Comparison of ENCODE assay signal across 39 cellular contexts in the genomic region with DNA sequence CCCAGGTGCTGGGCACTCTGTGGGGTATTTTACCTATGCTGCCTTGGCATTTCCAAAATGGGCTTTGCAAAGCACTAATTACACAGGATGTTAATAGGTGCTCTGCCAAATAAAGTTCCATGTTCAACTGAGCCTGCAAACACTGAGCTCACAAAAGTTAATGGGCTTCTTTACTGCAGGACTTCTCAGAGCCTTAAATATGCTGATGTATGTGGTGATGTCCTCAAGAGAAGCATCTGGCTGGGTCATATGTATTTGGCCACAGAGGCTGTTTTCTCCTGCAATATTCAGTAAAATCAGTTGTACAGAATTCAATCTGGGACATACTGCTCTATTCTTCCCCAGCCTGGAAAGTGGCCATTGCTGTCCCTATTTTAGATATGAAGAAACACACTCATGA. TPM values are rescaled to one million over a fixed set of nuclear protein-coding genes. Genes with fewer than 3 reads are reported as not detected.
"Had no signal": no experiment of that assay in that cellular context is flagged by ENCODE, and none has a peak within 500 bp of the region (broad histone marks: within the 10 kb centered on the region; RNA-seq: fewer than 3 reads in every experiment).

No MANE protein-coding gene starts in this region.

- H3K36me3 Mint-ChIP-seq: activated CD8-positive, alpha-beta memory T cell treated with anti-CD3 and anti-CD28 coated beads, Interleukin-2, amount 10 ng/mL, durations not matched to agents 7 days and 5 days; activated naive CD4-positive, alpha-beta T cell treated with anti-CD3 and anti-CD28 coated beads, Interleukin-2, amount 10 ng/mL, durations not matched to agents 7 days and 5 days; activated naive CD4-positive, alpha-beta T cell treated with anti-CD3 and anti-CD28 coated beads, Interleukin-2, amount 50 U/mL, for 24 hours; activated naive CD8-positive, alpha-beta T cell; activated naive CD8-positive, alpha-beta T cell treated with anti-CD3 and anti-CD28 coated beads, Interleukin-2, amount 10 ng/mL, durations not matched to agents 7 days and 5 days; brain; WTC11 had no signal

- ATAC-seq: activated CD4-positive, alpha-beta T cell treated with anti-CD3 and anti-CD28 coated beads for 36 hours; activated CD4-positive, CD25-positive, alpha-beta regulatory T cell treated with anti-CD3 and anti-CD28 coated beads, Interleukin-2, amount 50 U/mL, for 24 hours; activated CD8-positive, alpha-beta memory T cell treated with anti-CD3 and anti-CD28 coated beads, Interleukin-2, amount 10 ng/mL, durations not matched to agents 7 days and 5 days; activated CD8-positive, alpha-beta T cell treated with anti-CD3 and anti-CD28 coated beads, Interleukin-2, amount 10 ng/mL, durations not matched to agents 7 days and 5 days; activated naive CD8-positive, alpha-beta T cell treated with anti-CD3 and anti-CD28 coated beads, Interleukin-2, amount 50 U/mL, for 24 hours had no signal

- H3K4me1 ChIP-seq: ascending aorta had no signal

- H3K36me3 ChIP-seq: ascending aorta, cardiac muscle cell, WERI-Rb-1 had no signal

- H3K27ac ChIP-seq: ascending aorta, cardiac muscle cell, WERI-Rb-1 had no signal

- H3K4me1 Mint-ChIP-seq: activated CD4-positive, alpha-beta memory T cell treated with anti-CD3 and anti-CD28 coated beads, Interleukin-2, amount 10 ng/mL, durations not matched to agents 7 days and 5 days; activated CD4-positive, alpha-beta T cell treated with anti-CD3 and anti-CD28 coated beads for 36 hours; activated CD4-positive, alpha-beta T cell treated with anti-CD3 and anti-CD28 coated beads, Interleukin-2, amount 10 ng/mL, durations not matched to agents 7 days and 5 days; activated CD8-positive, alpha-beta memory T cell treated with anti-CD3 and anti-CD28 coated beads, Interleukin-2, amount 10 ng/mL, durations not matched to agents 7 days and 5 days; activated naive CD4-positive, alpha-beta T cell treated with anti-CD3 and anti-CD28 coated beads, Interleukin-2, amount 10 ng/mL, durations not matched to agents 7 days and 5 days; activated naive CD4-positive, alpha-beta T cell treated with anti-CD3 and anti-CD28 coated beads, Interleukin-2, amount 50 U/mL, for 24 hours; activated naive CD8-positive, alpha-beta T cell treated with anti-CD3 and anti-CD28 coated beads, Interleukin-2, amount 10 ng/mL, durations not matched to agents 7 days and 5 days; activated naive CD8-positive, alpha-beta T cell treated with anti-CD3 and anti-CD28 coated beads, Interleukin-2, amount 50 U/mL, for 24 hours; central memory CD8-positive, alpha-beta T cell had no signal

- H3K4me3 Mint-ChIP-seq: activated CD4-positive, alpha-beta memory T cell treated with anti-CD3 and anti-CD28 coated beads, Interleukin-2, amount 10 ng/mL, durations not matched to agents 7 days and 5 days; activated CD4-positive, alpha-beta T cell treated with anti-CD3 and anti-CD28 coated beads for 36 hours; activated CD4-positive, alpha-beta T cell treated with anti-CD3 and anti-CD28 coated beads, Interleukin-2, amount 10 ng/mL, durations not matched to agents 7 days and 5 days; activated CD8-positive, alpha-beta memory T cell treated with anti-CD3 and anti-CD28 coated beads, Interleukin-2, amount 10 ng/mL, durations not matched to agents 7 days and 5 days; activated CD8-positive, alpha-beta T cell treated with anti-CD3 and anti-CD28 coated beads, Interleukin-2, amount 10 ng/mL, durations not matched to agents 7 days and 5 days; activated naive CD4-positive, alpha-beta T cell treated with anti-CD3 and anti-CD28 coated beads, Interleukin-2, amount 10 ng/mL, durations not matched to agents 7 days and 5 days; activated naive CD4-positive, alpha-beta T cell treated with anti-CD3 and anti-CD28 coated beads, Interleukin-2, amount 50 U/mL, for 24 hours; activated naive CD8-positive, alpha-beta T cell; activated naive CD8-positive, alpha-beta T cell treated with anti-CD3 and anti-CD28 coated beads, Interleukin-2, amount 10 ng/mL, durations not matched to agents 7 days and 5 days; activated naive CD8-positive, alpha-beta T cell treated with anti-CD3 and anti-CD28 coated beads, Interleukin-2, amount 50 U/mL, for 24 hours; activated T-cell treated with anti-CD3 and anti-CD28 coated beads, Interleukin-2, amount 50 U/mL, for 24 hours; brain; central memory CD8-positive, alpha-beta T cell; T-helper 1 cell treated with Interleukin-12 subunit alpha and Interleukin-12 subunit beta and Interleukin-4 antibody, amounts not matched to agents 30 μg/mL and 1 μg/mL, for 36 hours; T-helper 2 cell treated with Interferon-gamma antibody and Interleukin-4, amounts not matched to agents 5 μg/mL and 100 μg/mL, for 36 hours; WTC11 had no signal

- H3K9me3 ChIP-seq: ascending aorta had no signal

- H3K4me3 ChIP-seq: ascending aorta, cardiac muscle cell had no signal

- H3K27me3 ChIP-seq: ascending aorta, cardiac muscle cell had no signal

- H3K27me3 Mint-ChIP-seq: activated naive CD4-positive, alpha-beta T cell treated with anti-CD3 and anti-CD28 coated beads, Interleukin-2, amount 50 U/mL, for 24 hours; activated naive CD8-positive, alpha-beta T cell treated with anti-CD3 and anti-CD28 coated beads, Interleukin-2, amount 10 ng/mL, durations not matched to agents 7 days and 5 days had no signal

- H3K9me3 Mint-ChIP-seq: activated CD4-positive, alpha-beta memory T cell treated with anti-CD3 and anti-CD28 coated beads, Interleukin-2, amount 10 ng/mL, durations not matched to agents 7 days and 5 days; activated CD4-positive, alpha-beta T cell treated with anti-CD3 and anti-CD28 coated beads, Interleukin-2, amount 10 ng/mL, durations not matched to agents 7 days and 5 days; activated naive CD4-positive, alpha-beta T cell treated with anti-CD3 and anti-CD28 coated beads, Interleukin-2, amount 10 ng/mL, durations not matched to agents 7 days and 5 days; activated naive CD4-positive, alpha-beta T cell treated with anti-CD3 and anti-CD28 coated beads, Interleukin-2, amount 50 U/mL, for 24 hours; activated naive CD8-positive, alpha-beta T cell treated with anti-CD3 and anti-CD28 coated beads, Interleukin-2, amount 10 ng/mL, durations not matched to agents 7 days and 5 days; activated naive CD8-positive, alpha-beta T cell treated with anti-CD3 and anti-CD28 coated beads, Interleukin-2, amount 50 U/mL, for 24 hours; activated T-cell treated with anti-CD3 and anti-CD28 coated beads, Interleukin-2, amount 50 U/mL, for 24 hours; activated T-helper 2 cell treated with anti-CD3 and anti-CD28 coated beads, Interferon-gamma antibody, Interleukin-2, Interleukin-4, amounts not matched to agents 10 μg/mL and 5 μg/mL and 100 μg/mL, durations not matched to agents 14 hours and 24 hours and 36 hours; central memory CD8-positive, alpha-beta T cell; T-helper 1 cell treated with Interleukin-12 subunit alpha and Interleukin-12 subunit beta and Interleukin-4 antibody, amounts not matched to agents 30 μg/mL and 1 μg/mL, for 36 hours; T-helper 2 cell treated with Interferon-gamma antibody and Interleukin-4, amounts not matched to agents 5 μg/mL and 100 μg/mL, for 36 hours had no signal

- H3K27ac Mint-ChIP-seq: activated CD4-positive, alpha-beta memory T cell treated with anti-CD3 and anti-CD28 coated beads, Interleukin-2, amount 10 ng/mL, durations not matched to agents 7 days and 5 days; activated CD4-positive, alpha-beta T cell treated with anti-CD3 and anti-CD28 coated beads for 36 hours; activated CD4-positive, alpha-beta T cell treated with anti-CD3 and anti-CD28 coated beads, Interleukin-2, amount 10 ng/mL, durations not matched to agents 7 days and 5 days; activated CD8-positive, alpha-beta memory T cell treated with anti-CD3 and anti-CD28 coated beads, Interleukin-2, amount 10 ng/mL, durations not matched to agents 7 days and 5 days; activated CD8-positive, alpha-beta T cell treated with anti-CD3 and anti-CD28 coated beads, Interleukin-2, amount 10 ng/mL, durations not matched to agents 7 days and 5 days; activated naive CD4-positive, alpha-beta T cell treated with anti-CD3 and anti-CD28 coated beads, Interleukin-2, amount 10 ng/mL, durations not matched to agents 7 days and 5 days; activated naive CD4-positive, alpha-beta T cell treated with anti-CD3 and anti-CD28 coated beads, Interleukin-2, amount 50 U/mL, for 24 hours; activated naive CD8-positive, alpha-beta T cell; activated naive CD8-positive, alpha-beta T cell treated with anti-CD3 and anti-CD28 coated beads, Interleukin-2, amount 10 ng/mL, durations not matched to agents 7 days and 5 days; activated naive CD8-positive, alpha-beta T cell treated with anti-CD3 and anti-CD28 coated beads, Interleukin-2, amount 50 U/mL, for 24 hours; activated T-cell treated with anti-CD3 and anti-CD28 coated beads, Interleukin-2, amount 50 U/mL, for 24 hours; activated T-helper 2 cell treated with anti-CD3 and anti-CD28 coated beads, Interferon-gamma antibody, Interleukin-2, Interleukin-4, amounts not matched to agents 10 μg/mL and 5 μg/mL and 100 μg/mL, durations not matched to agents 14 hours and 24 hours and 36 hours; T-helper 1 cell treated with Interleukin-12 subunit alpha and Interleukin-12 subunit beta and Interleukin-4 antibody, amounts not matched to agents 30 μg/mL and 1 μg/mL, for 36 hours; T-helper 2 cell treated with Interferon-gamma antibody and Interleukin-4, amounts not matched to agents 5 μg/mL and 100 μg/mL, for 36 hours; WTC11 had no signal

- FAIRE-seq: bronchial epithelial cell, TTC549 had no signal

- DNase-seq: activated CD4-positive, alpha-beta memory T cell treated with anti-CD3 and anti-CD28 coated beads, Interleukin-2, amount 10 ng/mL, durations not matched to agents 7 days and 5 days; activated CD4-positive, alpha-beta T cell treated with anti-CD3 and anti-CD28 coated beads for 1 hour; activated CD4-positive, alpha-beta T cell treated with anti-CD3 and anti-CD28 coated beads for 36 hours; activated CD4-positive, alpha-beta T cell treated with anti-CD3 and anti-CD28 coated beads for 48 hours; activated CD4-positive, alpha-beta T cell treated with anti-CD3 and anti-CD28 coated beads, Interleukin-2, amount 10 ng/mL, durations not matched to agents 7 days and 5 days; activated CD4-positive, alpha-beta T cell treated with anti-CD3 and anti-CD28 coated beads, Interleukin-2, amount 50 U/mL, for 48 hours; activated CD4-positive, CD25-positive, alpha-beta regulatory T cell; activated CD8-positive, alpha-beta memory T cell treated with anti-CD3 and anti-CD28 coated beads for 24 hours; activated CD8-positive, alpha-beta memory T cell treated with anti-CD3 and anti-CD28 coated beads, Interleukin-2, amount 10 ng/mL, durations not matched to agents 7 days and 5 days; activated CD8-positive, alpha-beta memory T cell treated with anti-CD3 and anti-CD28 coated beads, Interleukin-2, amount 50 U/mL, for 48 hours; activated CD8-positive, alpha-beta T cell treated with anti-CD3 and anti-CD28 coated beads, Interleukin-2, amount 10 ng/mL, durations not matched to agents 7 days and 5 days; activated effector memory CD4-positive, alpha-beta T cell treated with Interleukin-2 at 50 U/mL for 16 hours; activated gamma-delta T cell; activated naive CD4-positive, alpha-beta T cell treated with anti-CD3 and anti-CD28 coated beads, Interleukin-2, amount 10 ng/mL, durations not matched to agents 7 days and 5 days; activated naive CD4-positive, alpha-beta T cell treated with Interleukin-2 at 50 U/mL for 16 hours; activated naive CD8-positive, alpha-beta T cell treated with anti-CD3 and anti-CD28 coated beads, Interleukin-2, amount 10 ng/mL, durations not matched to agents 7 days and 5 days; activated naive CD8-positive, alpha-beta T cell treated with anti-CD3 and anti-CD28 coated beads, Interleukin-2, amount 50 U/mL, for 24 hours; activated T-cell treated with anti-CD3 and anti-CD28 coated beads, Interleukin-2, amount 50 U/mL, for 24 hours; activated T-cell treated with anti-CD3 and anti-CD28 coated beads, Interleukin-2, amount 50 U/mL, for 48 hours; amygdala; anterior cingulate cortex; caudate nucleus; cerebellar nuclear complex; T-helper 2 cell; T-helper 9 cell had no signal

RNA-seq across cellular contexts. Expression of a gene that starts 31.3 kb away (rescaled TPM):
- total RNA-seq: activated CD4-positive, alpha-beta memory T cell treated with anti-CD3 and anti-CD28 coated beads, Interleukin-2, amount 10 ng/mL, durations not matched to agents 7 days and 5 days; activated CD4-positive, alpha-beta T cell treated with anti-CD3 and anti-CD28 coated beads for 36 hours; activated CD4-positive, alpha-beta T cell treated with anti-CD3 and anti-CD28 coated beads, Interleukin-2, amount 10 ng/mL, durations not matched to agents 7 days and 5 days; activated CD8-positive, alpha-beta memory T cell treated with anti-CD3 and anti-CD28 coated beads, Interleukin-2, amount 10 ng/mL, durations not matched to agents 7 days and 5 days; activated CD8-positive, alpha-beta T cell treated with anti-CD3 and anti-CD28 coated beads, Interleukin-2, amount 10 ng/mL, durations not matched to agents 7 days and 5 days; activated naive CD8-positive, alpha-beta T cell treated with anti-CD3 and anti-CD28 coated beads, Interleukin-2, amount 10 ng/mL, durations not matched to agents 7 days and 5 days; activated T-helper 2 cell treated with anti-CD3 and anti-CD28 coated beads, Interferon-gamma antibody, Interleukin-2, Interleukin-4, amounts not matched to agents 10 μg/mL and 5 μg/mL and 100 μg/mL, durations not matched to agents 14 hours and 24 hours and 36 hours had no signal
